In genomic region chr21:45481566-45481965, GRCh38 we compare ENCODE assay signal across 14 cellular contexts.
DNase-seq lines count a peak whose midpoint lies in the region; ATAC-seq and TF ChIP-seq lines count a peak whose summit lies in the region.
"Had no signal": no experiment of that assay in that cellular context is flagged by ENCODE, and none has a peak within 500 bp of the region (broad histone marks: within the 10 kb centered on the region; RNA-seq: fewer than 3 reads in every experiment).

No MANE protein-coding gene starts in this region.

- no peak overlapping the region for H2BK15ac ChIP-seq in IMR-90 (ENCODE audit: low read depth, low read length)

- H3K9ac ChIP-seq in BLaER1 (peak overlapping the region; percentile 80), IMR-90 (ENCODE audit: low read depth, low read length) (no peak overlapping the region)

- no peak overlapping the region for H2AK5ac ChIP-seq in IMR-90 (ENCODE audit: low read depth, low read length)

- no peak overlapping the region for H3K23ac ChIP-seq in IMR-90 (ENCODE audit: low read depth, low read length)

- no peak overlapping the region for H2BK5ac ChIP-seq in IMR-90 (ENCODE audit: low read depth, low read length, poor library complexity, severe bottlenecking)

- H3K27ac Mint-ChIP-seq in T-helper 1 cell treated with Interleukin-12 subunit alpha and Interleukin-12 subunit beta and Interleukin-4 antibody, amounts not matched to agents 30 μg/mL and 1 μg/mL, for 36 hours: peak overlapping the region; percentile 14
- peak overlapping the region in 7 of 9 donors; percentile 43 to 99 (median 63) for H3K27ac Mint-ChIP-seq in naive thymus-derived CD4-positive, alpha-beta T cell
- H3K27ac Mint-ChIP-seq: GM23338, H9 had no signal

- H3K4me2 ChIP-seq in BLaER1 (peak overlapping the region; percentile 96), IMR-90 (ENCODE audit: low read depth, low read length) (no peak overlapping the region)
- H3K4me2 ChIP-seq: A549, GM23338 had no signal

- H3K56ac ChIP-seq in IMR-90 (ENCODE audit: extremely low read depth, insufficient read depth, low read length): no peak overlapping the region

- peak overlapping the region; percentile 92; the same call in 1 of the 2 replicates for H3K27ac ChIP-seq in BLaER1
- no peak overlapping the region for H3K27ac ChIP-seq in IMR-90 (ENCODE audit: insufficient read depth, low read length)
- H3K27ac ChIP-seq in naive thymus-derived CD4-positive, alpha-beta T cell (ENCODE audit: low read depth, low read length): no peak overlapping the region
- H3K27ac ChIP-seq: 22Rv1, A549 had no signal

- DNase-seq in T-helper 1 cell (no peak), IMR-90 (no peak), amygdala (lab: John Stamatoyannopoulos, UW) (no peak), H7 (no peak)
- DNase-seq in naive thymus-derived CD4-positive, alpha-beta T cell: no peak
- DNase-seq: AML-193, Caco-2, H9 had no signal

- CTCF ChIA-PET in IMR-90 (lab: Yijun Ruan, JAX): no interaction called here
- CTCF ChIA-PET in naive thymus-derived CD4-positive, alpha-beta T cell (lab: Charles Lee): no interaction called here

- H3K4me1 Mint-ChIP-seq in T-helper 1 cell treated with Interleukin-12 subunit alpha and Interleukin-12 subunit beta and Interleukin-4 antibody, amounts not matched to agents 30 μg/mL and 1 μg/mL, for 36 hours (ENCODE audit: low read depth): peaks cover 27% of the 10 kb centered on the region
- H3K4me1 Mint-ChIP-seq in naive thymus-derived CD4-positive, alpha-beta T cell: peaks cover 29 to 62% (median 44%) of the 10 kb centered on the region in 7 donors

- no peak overlapping the region for H2AK9ac ChIP-seq in IMR-90 (replicated peaks; ENCODE audit: low read depth, low read length, poor library complexity)

- WGBS in IMR-90 (ENCODE audit: extremely low coverage in 2 of 2, insufficient read length in 1 of 2), 2 experiments: 100% methylated on average over 9 of the region's 16 CpGs; no CpG with 5 or more reads in 1 of the 2 experiments

- H4K8ac ChIP-seq in IMR-90 (ENCODE audit: low read depth in 2 of 2, low read length in 2 of 2): no peak overlapping the region

- POLR2A ChIA-PET in IMR-90 (lab: Charles Lee; ENCODE audit: unreplicated experiment): no interaction called here
- POLR2A ChIA-PET in naive thymus-derived CD4-positive, alpha-beta T cell (lab: Charles Lee): no interaction called here

- no peak overlapping the region for H3K4me3 Mint-ChIP-seq in T-helper 1 cell treated with Interleukin-12 subunit alpha and Interleukin-12 subunit beta and Interleukin-4 antibody, amounts not matched to agents 30 μg/mL and 1 μg/mL, for 36 hours
- H3K4me3 Mint-ChIP-seq in naive thymus-derived CD4-positive, alpha-beta T cell: peak overlapping the region in 6 of 10 donors; percentile 29 to 87 (median 69)
- H3K4me3 Mint-ChIP-seq: GM23338, H9 had no signal

- H3K14ac ChIP-seq in IMR-90 (replicated peaks; ENCODE audit: low read depth, low read length): no peak overlapping the region

- no TSS peak for BruUV-seq in IMR-90 (replicated peaks; lab: Mats Ljungman, UMichigan)

- TF ChIP-seq CTCF in IMR-90 (conservative IDR thresholded peaks at IDR 0.05; ENCODE audit: low read depth, low read length): no peak

- H3K9me3 Mint-ChIP-seq in T-helper 1 cell treated with Interleukin-12 subunit alpha and Interleukin-12 subunit beta and Interleukin-4 antibody, amounts not matched to agents 30 μg/mL and 1 μg/mL, for 36 hours: no peaks in the 10 kb centered on the region
- H3K9me3 Mint-ChIP-seq in naive thymus-derived CD4-positive, alpha-beta T cell: peaks cover 0 to 3% (median 0%) of the 10 kb centered on the region in 11 donors

- TF ChIP-seq POLR2A in IMR-90 (IDR thresholded peaks at IDR 0.05; ENCODE audit: low read depth, low read length): no peak

- no peaks in the 10 kb centered on the region for H4K20me1 ChIP-seq in BLaER1
- H4K20me1 ChIP-seq in IMR-90 (ENCODE audit: insufficient read depth, low read length): peaks cover 6% of the 10 kb centered on the region

- H3K18ac ChIP-seq in IMR-90 (ENCODE audit: low read depth, low read length): no peak overlapping the region

- H3K36me3 Mint-ChIP-seq in T-helper 1 cell treated with Interleukin-12 subunit alpha and Interleukin-12 subunit beta and Interleukin-4 antibody, amounts not matched to agents 30 μg/mL and 1 μg/mL, for 36 hours (ENCODE audit: low read depth): peaks cover 8% of the 10 kb centered on the region
- peaks cover 0 to 8% (median 4%) of the 10 kb centered on the region in 5 donors for H3K36me3 Mint-ChIP-seq in naive thymus-derived CD4-positive, alpha-beta T cell

- no peaks in the 10 kb centered on the region for H3K27me3 Mint-ChIP-seq in T-helper 1 cell treated with Interleukin-12 subunit alpha and Interleukin-12 subunit beta and Interleukin-4 antibody, amounts not matched to agents 30 μg/mL and 1 μg/mL, for 36 hours (ENCODE audit: low read depth)
- H3K27me3 Mint-ChIP-seq in naive thymus-derived CD4-positive, alpha-beta T cell: no peaks in the 10 kb centered on the region

- no peak overlapping the region for H4K5ac ChIP-seq in IMR-90 (ENCODE audit: low read depth, low read length)

- TF ChIP-seq RAD21 in IMR-90 (IDR thresholded peaks at IDR 0.05; ENCODE audit: low read length): no peak

- H3K9me1 ChIP-seq in IMR-90 (ENCODE audit: insufficient read depth, low read length): peaks cover 13% of the 10 kb centered on the region

- H3K4me3 ChIP-seq in BLaER1 (no peak overlapping the region), IMR-90 (ENCODE audit: insufficient read depth, low read depth, low read length) (no peak overlapping the region), H7 (ENCODE audit: insufficient read depth, low read depth, low read length) (no peak overlapping the region)
- no peak overlapping the region for H3K4me3 ChIP-seq in naive thymus-derived CD4-positive, alpha-beta T cell (ENCODE audit: low read length)
- H3K4me3 ChIP-seq: A549, GM23338 had no signal

- no peak overlapping the region for H3K4ac ChIP-seq in IMR-90 (ENCODE audit: low read depth, low read length)

- no peak for ATAC-seq in IMR-90 (ENCODE audit: low read depth)
- ATAC-seq in naive thymus-derived CD4-positive, alpha-beta T cell: no peak
- ATAC-seq in HG03095 (IDR thresholded peaks at IDR 0.05; ENCODE audit: unreplicated experiment): no peak
- ATAC-seq: A549, GM23338 had no signal

- H2AFZ ChIP-seq in IMR-90 (replicated peaks; ENCODE audit: low read length, poor library complexity): peak overlapping the region; percentile 11
- H2AFZ ChIP-seq: GM23338 had no signal

- no peak overlapping the region for H2BK120ac ChIP-seq in IMR-90 (ENCODE audit: low read depth, low read length)

- dilution Hi-C loops in IMR-90 (cut with HindIII; ENCODE audit: low sequenced_read_pairs, unreplicated experiment): no loop called here

- no peak overlapping the region for H2BK20ac ChIP-seq in IMR-90 (ENCODE audit: low read depth, low read length)

- H3K27me3 ChIP-seq in BLaER1 (no peaks in the 10 kb centered on the region), IMR-90 (ENCODE audit: control insufficient read depth, insufficient read depth, low read length) (no peaks in the 10 kb centered on the region), H7 (ENCODE audit: control insufficient read depth, insufficient read depth, low read length) (no peaks in the 10 kb centered on the region)
- H3K27me3 ChIP-seq in naive thymus-derived CD4-positive, alpha-beta T cell (ENCODE audit: control insufficient read depth in 2 of 2, insufficient read depth in 2 of 2, low read length in 2 of 2): no peaks in the 10 kb centered on the region

- intact Hi-C loops in IMR-90 (cut with micrococcal nuclease): no loop called here
- intact Hi-C loops in naive thymus-derived CD4-positive, alpha-beta T cell (cut with micrococcal nuclease): no loop called here

- peaks cover 1 to 24% of the 10 kb centered on the region in 2 experiments; a peak in 2 of 4 replicates for H3K79me1 ChIP-seq in IMR-90 (ENCODE audit: low read depth in 1 of 2, low read length in 2 of 2)

- peaks cover 77% of the 10 kb centered on the region for H3K4me1 ChIP-seq in BLaER1
- H3K4me1 ChIP-seq in IMR-90 (ENCODE audit: control insufficient read depth, insufficient read depth, low read length): peaks cover 2% of the 10 kb centered on the region; the same call in 1 of the 2 replicates
- peaks cover 14 to 54% of the 10 kb centered on the region in 2 donors for H3K4me1 ChIP-seq in naive thymus-derived CD4-positive, alpha-beta T cell (ENCODE audit: control insufficient read depth in 2 of 2, insufficient read depth in 2 of 2, low read length in 2 of 2)
- H3K4me1 ChIP-seq: A549, Caco-2 had no signal

- in situ Hi-C loops in IMR-90 (cut with MboI; ENCODE audit: low sequenced_read_pairs): no loop called here

- H3K36me3 ChIP-seq in BLaER1: no peaks in the 10 kb centered on the region
- peaks cover 78% of the 10 kb centered on the region for H3K36me3 ChIP-seq in IMR-90 (ENCODE audit: control insufficient read depth, insufficient read depth, low read length)
- no peaks in the 10 kb centered on the region for H3K36me3 ChIP-seq in naive thymus-derived CD4-positive, alpha-beta T cell (ENCODE audit: control insufficient read depth in 2 of 3, insufficient read depth in 3 of 3, low read length in 3 of 3)
- peaks cover 27% of the 10 kb centered on the region for H3K36me3 ChIP-seq in H7 (replicated peaks; ENCODE audit: control insufficient read depth, insufficient read depth, low read length)

- no peak overlapping the region for H4K91ac ChIP-seq in IMR-90 (ENCODE audit: insufficient read depth, low read depth, low read length)

- no peaks in the 10 kb centered on the region for H3K9me3 ChIP-seq in BLaER1
- no peaks in the 10 kb centered on the region for H3K9me3 ChIP-seq in IMR-90 (ENCODE audit: control insufficient read depth, insufficient read depth, low read length)
- no peaks in the 10 kb centered on the region for H3K9me3 ChIP-seq in naive thymus-derived CD4-positive, alpha-beta T cell (ENCODE audit: control insufficient read depth in 2 of 3, low read length in 3 of 3)
- H3K9me3 ChIP-seq: A549, Caco-2 had no signal

TF ChIP-seq in IMR-90, 13 proteins besides CTCF, POLR2A, EP300 and RAD21:
- TF ChIP-seq NFE2L2 (IDR thresholded peaks at IDR 0.05; ENCODE audit: low read depth, low read length) (no peak), MAFK (IDR thresholded peaks at IDR 0.05; ENCODE audit: low read depth, low read length) (no peak), SMC3 (IDR thresholded peaks at IDR 0.05; ENCODE audit: low read depth, low read length) (no peak), MXI1 (IDR thresholded peaks at IDR 0.05; ENCODE audit: borderline replicate concordance, low read depth, low read length) (no peak), RFX5 (IDR thresholded peaks at IDR 0.05; ENCODE audit: low read depth, low read length) (no peak), ELK1 (IDR thresholded peaks at IDR 0.05; ENCODE audit: borderline replicate concordance, low read depth, low read length) (no peak)
